Comparison of ENCODE assay signal across 8 cellular contexts in the genomic region with DNA sequence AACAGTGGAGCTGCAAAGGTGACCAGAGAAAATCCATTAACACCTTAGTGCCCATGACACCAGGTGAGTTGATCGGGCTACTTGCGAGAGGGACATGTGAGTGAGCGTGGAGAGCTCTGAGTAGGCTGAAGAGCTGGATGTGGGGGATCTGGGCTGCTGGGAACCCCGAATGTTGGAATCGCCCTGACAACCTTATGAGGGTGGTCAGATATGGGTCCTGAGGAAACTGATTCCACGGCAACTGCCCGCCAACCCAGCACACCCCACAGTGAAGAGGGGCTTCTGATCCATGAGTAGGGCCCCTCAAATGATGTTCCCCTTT. TPM values are rescaled to one million over a fixed set of nuclear protein-coding genes. Genes with fewer than 3 reads are reported as not detected.
DNase-seq lines count a peak whose midpoint lies in the region; ATAC-seq and TF ChIP-seq lines count a peak whose summit lies in the region.

No MANE protein-coding gene starts in this region.

- H3K4me1 Mint-ChIP-seq in stimulated activated naive CD8-positive, alpha-beta T cell treated with anti-CD3 and anti-CD28 coated beads, Interleukin-15, Interleukin-2, amounts not matched to agents 100 ng/mL and 50 ng/mL, for 24 hours (ENCODE audit: low read depth) = peaks cover 33% of the 10 kb centered on the region
- peaks cover 64% of the 10 kb centered on the region for H3K4me1 Mint-ChIP-seq in MCF 10A (ENCODE audit: insufficient read depth, unreplicated experiment)

- no peak overlapping the region for H2BK120ac ChIP-seq in mesendoderm (ENCODE audit: low read depth, low read length)

- no peak overlapping the region for H2AK5ac ChIP-seq in mesendoderm (ENCODE audit: low read length)

- no CpG with 5 or more reads among the region's 7 CpGs for WGBS in mesendoderm (ENCODE audit: extremely low coverage, insufficient coverage, low lambda C conversion rate)

- ATAC-seq in stimulated activated naive CD8-positive, alpha-beta T cell treated with anti-CD3 and anti-CD28 coated beads, Interleukin-15, Interleukin-2, amounts not matched to agents 100 U/mL and 50 U/mL, for 24 hours = no peak
- ATAC-seq in GM18858 (IDR thresholded peaks at IDR 0.05; ENCODE audit: unreplicated experiment) = no peak

- H3K9ac ChIP-seq in mesendoderm (ENCODE audit: low read length) = peak overlapping the region; percentile 91

- H3K9me3 Mint-ChIP-seq in stimulated activated naive CD8-positive, alpha-beta T cell treated with anti-CD3 and anti-CD28 coated beads, Interleukin-15, Interleukin-2, amounts not matched to agents 100 ng/mL and 50 ng/mL, for 24 hours = no peaks in the 10 kb centered on the region
- H3K9me3 Mint-ChIP-seq in MCF 10A (ENCODE audit: unreplicated experiment) = no peaks in the 10 kb centered on the region

- no peak overlapping the region for H3K23ac ChIP-seq in mesendoderm (ENCODE audit: low read length)

- H3K36me3 ChIP-seq in mesendoderm (ENCODE audit: control insufficient read depth, insufficient read depth, low read length) = no peaks in the 10 kb centered on the region

- peak overlapping the region; percentile 95 for H3K56ac ChIP-seq in mesendoderm (ENCODE audit: low read length)

- intact Hi-C loops in MCF 10A (cut with micrococcal nuclease) = loop anchor here (1.0 to 2.0 kb wide), 2 partner anchors 56 to 199 kb away; a partner anchor contains a TSS

- H3K79me2 ChIP-seq in mesendoderm (ENCODE audit: control insufficient read depth, insufficient read depth, low read length) = peaks cover 3% of the 10 kb centered on the region

- no peak overlapping the region for H4K8ac ChIP-seq in mesendoderm (ENCODE audit: low read depth, low read length)

- H3K4ac ChIP-seq in mesendoderm (ENCODE audit: low read depth, low read length) = no peak overlapping the region

- peak overlapping the region; percentile 68 for H3K27ac Mint-ChIP-seq in stimulated activated naive CD8-positive, alpha-beta T cell treated with anti-CD3 and anti-CD28 coated beads, Interleukin-15, Interleukin-2, amounts not matched to agents 100 ng/mL and 50 ng/mL, for 24 hours
- H3K27ac Mint-ChIP-seq in MCF 10A (ENCODE audit: low read depth, unreplicated experiment) = peak overlapping the region; percentile 37

- BruUV-seq in MCF 10A (replicated peaks; lab: Mats Ljungman, UMichigan) = no TSS peak

- DNase-seq in stimulated activated naive CD8-positive, alpha-beta T cell treated with anti-CD3 and anti-CD28 coated beads, Interleukin-15, Interleukin-2, amounts not matched to agents 100 U/mL and 50 U/mL, for 24 hours = no peak
- DNase-seq in MCF 10A (ENCODE audit: unreplicated experiment) = no peak
- DNase-seq in mesendoderm = no peak
- no peak for DNase-seq in NCI-H1105 treated with DMSO at 0.1 percent for 48 hours (lab: John Stamatoyannopoulos, UW)
- DNase-seq in DMS 273 treated with DMSO at 0.1 percent for 48 hours (lab: John Stamatoyannopoulos, UW) = no peak
- DNase-seq in iPS-NIHi11 (ENCODE audit: low spot score) = no peak

- H2BK15ac ChIP-seq in mesendoderm (replicated peaks; ENCODE audit: low read depth) = no peak overlapping the region

- no peak overlapping the region for H2BK5ac ChIP-seq in mesendoderm (ENCODE audit: low read length)

- H3K27me3 ChIP-seq in mesendoderm (ENCODE audit: insufficient read depth, low read length, poor library complexity) = no peaks in the 10 kb centered on the region

- H3K4me3 ChIP-seq in mesendoderm (ENCODE audit: low read length) = peak overlapping the region; percentile 87

- no peak overlapping the region for H3K27ac ChIP-seq in mesendoderm (ENCODE audit: low read depth, low read length)

- H3K18ac ChIP-seq in mesendoderm (ENCODE audit: low read length) = no peak overlapping the region

- peak overlapping the region; percentile 87 for H3K4me3 Mint-ChIP-seq in stimulated activated naive CD8-positive, alpha-beta T cell treated with anti-CD3 and anti-CD28 coated beads, Interleukin-15, Interleukin-2, amounts not matched to agents 100 ng/mL and 50 ng/mL, for 24 hours
- H3K4me3 Mint-ChIP-seq in MCF 10A (ENCODE audit: unreplicated experiment) = peak overlapping the region; percentile 98

- no peaks in the 10 kb centered on the region for H3K27me3 Mint-ChIP-seq in stimulated activated naive CD8-positive, alpha-beta T cell treated with anti-CD3 and anti-CD28 coated beads, Interleukin-15, Interleukin-2, amounts not matched to agents 100 ng/mL and 50 ng/mL, for 24 hours
- no peaks in the 10 kb centered on the region for H3K27me3 Mint-ChIP-seq in MCF 10A (ENCODE audit: insufficient read depth, unreplicated experiment)

- no peak for TF ChIP-seq CTCF in MCF 10A (IDR thresholded peaks at IDR 0.05; ENCODE audit: unreplicated experiment)

- no peak overlapping the region for H4K5ac ChIP-seq in mesendoderm (ENCODE audit: low read length)

- H3K4me2 ChIP-seq in mesendoderm (ENCODE audit: low read length) = peak overlapping the region; percentile 55

- peaks cover 6% of the 10 kb centered on the region for H3K36me3 Mint-ChIP-seq in stimulated activated naive CD8-positive, alpha-beta T cell treated with anti-CD3 and anti-CD28 coated beads, Interleukin-15, Interleukin-2, amounts not matched to agents 100 ng/mL and 50 ng/mL, for 24 hours (ENCODE audit: low read depth)
- H3K36me3 Mint-ChIP-seq in MCF 10A (ENCODE audit: insufficient read depth, unreplicated experiment) = peaks cover 8% of the 10 kb centered on the region

- CTCF ChIA-PET in MCF 10A (lab: Yijun Ruan, JAX) = interaction anchor here (0.5 to 7.1 kb wide), 7 partner anchors 13 to 243 kb away, joined by 3 to 57 read pairs (median 3); no protein-coding TSS in a partner anchor

- H3K79me1 ChIP-seq in mesendoderm (ENCODE audit: low read length) = peaks cover 14% of the 10 kb centered on the region

- H3K4me1 ChIP-seq in mesendoderm (ENCODE audit: control insufficient read depth, low read depth, low read length) = no peaks in the 10 kb centered on the region

- POLR2A ChIA-PET in MCF 10A (lab: Yijun Ruan, JAX) = interaction anchor here (0.7 to 6.4 kb wide), 15 partner anchors 9 to 276 kb away, joined by 3 to 106 read pairs (median 4); a partner anchor contains a TSS

RNA-seq across cellular contexts. Expression of a gene that starts 0.7 kb away (rescaled TPM):
- total RNA-seq in MCF 10A (2022) = 309 and 464 TPM in 2 replicates
- polyA plus RNA-seq in mesendoderm (2013, experiment 1 of 2) = 46.3 TPM
- polyA plus RNA-seq in mesendoderm (2013, experiment 2 of 2) = 47.4 TPM
